ENCODE assay signal across 9 cellular contexts in genomic region chr1:9180077-9180819, GRCh38. TPM values are rescaled to one million over a fixed set of nuclear protein-coding genes. Genes with fewer than 3 reads are reported as not detected.
DNase-seq lines count a peak whose midpoint lies in the region; ATAC-seq and TF ChIP-seq lines count a peak whose summit lies in the region.
"Had no signal": no experiment of that assay in that cellular context is flagged by ENCODE, and none has a peak within 500 bp of the region (broad histone marks: within the 10 kb centered on the region; RNA-seq: fewer than 3 reads in every experiment).

No MANE protein-coding gene starts in this region.

- peaks cover 17% of the 10 kb centered on the region for H3K27me3 ChIP-seq in DOHH2 (ENCODE audit: control insufficient read depth, low read length)
- H3K27me3 ChIP-seq in CD4-positive, alpha-beta T cell (ENCODE audit: control insufficient read depth, insufficient read depth, low read length) = peaks cover 27% of the 10 kb centered on the region

- H3K79me2 ChIP-seq in DOHH2 (ENCODE audit: control insufficient read depth, low read length) = no peaks in the 10 kb centered on the region

- H3F3A ChIP-seq in DOHH2 (ENCODE audit: control insufficient read depth, insufficient read depth) = peaks cover 3% of the 10 kb centered on the region; the same call in 1 of the 2 replicates

- peak; percentile 33 for DNase-seq in LoVo (ENCODE audit: low spot score)
- no peak for DNase-seq in epithelial cell of proximal tubule (ENCODE audit: low read depth)
- DNase-seq in progenitor cell of endocrine pancreas (ENCODE audit: low spot score, unreplicated experiment) = no peak
- no peak for DNase-seq in stimulated activated CD4-positive, alpha-beta T cell treated with anti-CD3 and anti-CD28 coated beads, Interleukin-1b, Interleukin-23, amount 100 ng/mL, for 48 hours
- no peak for DNase-seq in midbrain (lab: John Stamatoyannopoulos, UW)
- no peak for DNase-seq in CD4-positive, alpha-beta T cell
- DNase-seq: heart right ventricle had no signal

- H3K27ac ChIP-seq in DOHH2 (ENCODE audit: low read depth, low read length) = no peak overlapping the region
- no peak overlapping the region for H3K27ac ChIP-seq in CD4-positive, alpha-beta T cell (ENCODE audit: low read depth, low read length)

- H4K20me1 ChIP-seq in DOHH2 (ENCODE audit: control insufficient read depth, insufficient read depth, low read depth, low read length) = no peaks in the 10 kb centered on the region

- intact Hi-C loops in CD4-positive, alpha-beta T cell (cut with DNase I, micrococcal nuclease) = no loop called here

- peaks cover 11% of the 10 kb centered on the region for H3K4me1 Mint-ChIP-seq in progenitor cell of endocrine pancreas (ENCODE audit: low read depth)
- H3K4me1 Mint-ChIP-seq in CD4-positive, alpha-beta T cell (ENCODE audit: low read depth) = peaks cover 6% of the 10 kb centered on the region

- peaks cover 41% of the 10 kb centered on the region for H3K4me1 ChIP-seq in DOHH2 (ENCODE audit: control insufficient read depth, low read length)

- no peaks in the 10 kb centered on the region for H3K36me3 ChIP-seq in DOHH2 (ENCODE audit: control insufficient read depth, low read length)

- H3K9me3 ChIP-seq in DOHH2 (ENCODE audit: control insufficient read depth, insufficient read depth, low read length) = peaks cover 7% of the 10 kb centered on the region; the same call in 1 of the 2 replicates
- H3K9me3 ChIP-seq in CD4-positive, alpha-beta T cell (ENCODE audit: control insufficient read depth, low read length) = no peaks in the 10 kb centered on the region
- H3K9me3 ChIP-seq: heart right ventricle had no signal

- peak overlapping the region; percentile 69 for H3K4me2 ChIP-seq in DOHH2 (ENCODE audit: low read length)

- TF ChIP-seq CTCF in DOHH2 (IDR thresholded peaks at IDR 0.05; ENCODE audit: low read depth, low read length, poor library complexity, severe bottlenecking) = no peak
- no peak for TF ChIP-seq CTCF in epithelial cell of proximal tubule (conservative IDR thresholded peaks at IDR 0.05; ENCODE audit: low read depth, low read length)
- no peak for TF ChIP-seq CTCF in progenitor cell of endocrine pancreas (IDR thresholded peaks at IDR 0.05; ENCODE audit: unreplicated experiment)
- no peak for TF ChIP-seq CTCF in CD4-positive, alpha-beta T cell (IDR thresholded peaks at IDR 0.05)

- peaks cover 23% of the 10 kb centered on the region for H3K27me3 Mint-ChIP-seq in progenitor cell of endocrine pancreas
- H3K27me3 Mint-ChIP-seq in CD4-positive, alpha-beta T cell = peaks cover 47% of the 10 kb centered on the region

- POLR2A ChIA-PET in CD4-positive, alpha-beta T cell (lab: Charles Lee) = no interaction called here

- H3K9me2 ChIP-seq in DOHH2 (replicated peaks; ENCODE audit: control insufficient read depth, low read length) = no peaks in the 10 kb centered on the region

- H3K4me3 Mint-ChIP-seq in progenitor cell of endocrine pancreas (ENCODE audit: low read depth) = peak overlapping the region; percentile 44
- no peak overlapping the region for H3K4me3 Mint-ChIP-seq in CD4-positive, alpha-beta T cell

- H3K27ac Mint-ChIP-seq in progenitor cell of endocrine pancreas = no peak overlapping the region
- no peak overlapping the region for H3K27ac Mint-ChIP-seq in CD4-positive, alpha-beta T cell

- peaks cover 4% of the 10 kb centered on the region for H3K36me3 Mint-ChIP-seq in progenitor cell of endocrine pancreas (ENCODE audit: insufficient read depth)
- H3K36me3 Mint-ChIP-seq in CD4-positive, alpha-beta T cell (ENCODE audit: low read depth) = no peaks in the 10 kb centered on the region

- no peaks in the 10 kb centered on the region for H3K9me3 Mint-ChIP-seq in progenitor cell of endocrine pancreas (ENCODE audit: low read depth)
- no peaks in the 10 kb centered on the region for H3K9me3 Mint-ChIP-seq in CD4-positive, alpha-beta T cell

- no peak for ATAC-seq in GM21526 (IDR thresholded peaks at IDR 0.05; ENCODE audit: low FRiP score, unreplicated experiment)
- no peak for ATAC-seq in CD4-positive, alpha-beta T cell (ENCODE audit: poor library complexity)

- H3K4me3 ChIP-seq in DOHH2 (ENCODE audit: low read length) (peak overlapping the region; percentile 67), epithelial cell of proximal tubule (ENCODE audit: low read depth, low read length) (peak overlapping the region; percentile 81)

- CTCF ChIA-PET in CD4-positive, alpha-beta T cell (lab: Charles Lee) = interaction anchor here (0.6 to 1.8 kb wide), 4 partner anchors 10 to 110 kb away, joined by 3 to 4 read pairs (median 4); partner anchors contain the start of gene H6PD

RNA-seq across cellular contexts. Expression of gene GPR157, which starts 51.3 kb away (rescaled TPM):
- 1.7 and 3.0 TPM in 2 replicates for total RNA-seq in epithelial cell of proximal tubule
- 1.1 and 3.6 TPM in 2 replicates for total RNA-seq in progenitor cell of endocrine pancreas
- total RNA-seq in CD4-positive, alpha-beta T cell = 1 to 10 TPM; 2.1 to 5.1 TPM

RNA-seq across cellular contexts. Expression of gene H6PD, which starts 54.3 kb away (rescaled TPM):
- total RNA-seq in epithelial cell of proximal tubule (7.5 and 10.7 TPM in 2 replicates), progenitor cell of endocrine pancreas (36.0 and 36.2 TPM in 2 replicates)
- 10 to 100 TPM; 13.6 to 13.9 TPM for total RNA-seq in CD4-positive, alpha-beta T cell
